12 cellular contexts compared by ENCODE assay signal in the genomic region with DNA sequence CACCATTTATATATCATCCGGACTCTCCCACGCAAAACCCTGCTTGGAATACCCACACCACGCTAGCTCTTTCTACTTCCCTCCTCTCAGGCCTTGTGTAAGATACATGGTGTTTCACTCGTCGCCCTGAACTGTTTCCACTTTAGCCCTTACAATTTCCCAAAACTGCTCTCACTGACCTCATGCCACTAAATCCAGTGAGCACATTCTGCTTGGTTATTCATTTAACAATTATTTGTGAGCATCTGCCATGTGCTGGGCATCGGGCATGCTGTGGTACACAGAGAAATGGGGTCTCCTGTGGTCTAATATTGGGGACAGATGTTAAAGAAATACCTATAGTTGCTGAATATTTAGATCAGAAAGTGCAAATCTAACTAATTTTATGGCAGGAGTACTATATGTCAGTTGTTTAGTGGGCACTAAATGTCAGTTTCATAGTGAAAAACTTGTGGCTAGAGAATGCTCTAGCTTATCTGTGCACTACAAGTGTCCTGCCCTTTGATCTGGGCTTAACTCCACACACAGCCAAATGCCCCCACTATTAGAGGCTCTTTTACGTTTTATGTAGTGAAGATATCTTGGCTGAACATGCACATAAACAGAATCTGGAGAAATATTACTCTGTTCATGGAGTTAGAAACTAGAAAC. TPM values are rescaled to one million over a fixed set of nuclear protein-coding genes. Genes with fewer than 3 reads are reported as not detected.
DNase-seq lines count a peak whose midpoint lies in the region; ATAC-seq and TF ChIP-seq lines count a peak whose summit lies in the region.
"Had no signal": no experiment of that assay in that cellular context is flagged by ENCODE, and none has a peak within 500 bp of the region (broad histone marks: within the 10 kb centered on the region; RNA-seq: fewer than 3 reads in every experiment).

No MANE protein-coding gene starts in this region.

- H3K9me3 ChIP-seq in upper lobe of left lung = no peaks in the 10 kb centered on the region
- H3K9me3 ChIP-seq: HAP-1 had no signal

- peak overlapping the region in 2 of 4 donors; percentile 28 to 38 for H3K4me3 ChIP-seq in upper lobe of left lung
- H3K4me3 ChIP-seq: HAP-1 had no signal

- H3K27ac Mint-ChIP-seq in activated CD4-positive, alpha-beta T cell treated with anti-CD3 and anti-CD28 coated beads for 36 hours = peak overlapping the region; percentile 0

- peaks cover 36% of the 10 kb centered on the region for H3K4me1 Mint-ChIP-seq in activated CD4-positive, alpha-beta T cell treated with anti-CD3 and anti-CD28 coated beads for 36 hours

- no peaks in the 10 kb centered on the region for H3K9me3 Mint-ChIP-seq in activated CD4-positive, alpha-beta T cell treated with anti-CD3 and anti-CD28 coated beads for 36 hours (ENCODE audit: low read depth)

- no peak for DNase-seq in activated CD4-positive, alpha-beta T cell treated with anti-CD3 and anti-CD28 coated beads for 36 hours
- DNase-seq in activated CD4-positive, alpha-beta T cell treated with anti-CD3 and anti-CD28 coated beads, Interleukin-2, amount 50 U/mL, for 4 hours = no peak
- peak; percentile 42 to 67 for DNase-seq in erythroblast (lab: John Stamatoyannopoulos, UW)
- DNase-seq in upper lobe of left lung = no peak
- DNase-seq in iPS-NIHi7 (ENCODE audit: extremely low spot score) = no peak
- DNase-seq: DMS79; SHP77 treated with DMSO at 0.1 percent for 48 hours; stimulated activated naive CD8-positive, alpha-beta T cell treated with anti-CD3 and anti-CD28 coated beads, Interleukin-15, Interleukin-2, amounts not matched to agents 100 U/mL and 50 U/mL, for 24 hours had no signal

- no peak for TF ChIP-seq EP300 in upper lobe of left lung (IDR thresholded peaks at IDR 0.05)

- POLR2A ChIA-PET in activated CD4-positive, alpha-beta T cell treated with anti-CD3 and anti-CD28 coated beads for 36 hours (lab: Charles Lee) = no interaction called here

- peak overlapping the region in 3 of 4 donors; percentile 12 to 54 (median 53) for H3K27ac ChIP-seq in upper lobe of left lung

- intact Hi-C loops in activated CD4-positive, alpha-beta T cell treated with anti-CD3 and anti-CD28 coated beads for 36 hours (cut with DNase I, micrococcal nuclease) = no loop called here

- H3K4me1 ChIP-seq in upper lobe of left lung = peaks cover 17 to 37% (median 27%) of the 10 kb centered on the region in 4 donors

- no peaks in the 10 kb centered on the region for H3K36me3 Mint-ChIP-seq in activated CD4-positive, alpha-beta T cell treated with anti-CD3 and anti-CD28 coated beads for 36 hours (ENCODE audit: low read depth)

- TF ChIP-seq POLR2A in erythroblast (IDR thresholded peaks at IDR 0.05; ENCODE audit: low read length) (no peak), upper lobe of left lung (IDR thresholded peaks at IDR 0.05) (no peak)

- no peaks in the 10 kb centered on the region for H3K27me3 Mint-ChIP-seq in activated CD4-positive, alpha-beta T cell treated with anti-CD3 and anti-CD28 coated beads for 36 hours

- no peaks in the 10 kb centered on the region for H3K27me3 ChIP-seq in upper lobe of left lung

- CTCF ChIA-PET in activated CD4-positive, alpha-beta T cell treated with anti-CD3 and anti-CD28 coated beads for 36 hours (lab: Charles Lee) = interaction anchor here (0.6 to 1.0 kb wide), 2 partner anchors 10 to 40 kb away, joined by 3 read pairs; no protein-coding TSS in a partner anchor

- ATAC-seq in activated CD4-positive, alpha-beta T cell treated with anti-CD3 and anti-CD28 coated beads for 36 hours = no peak
- ATAC-seq in HG03460 (IDR thresholded peaks at IDR 0.05; ENCODE audit: unreplicated experiment) (peak; percentile 42), upper lobe of left lung (ENCODE audit: low FRiP score in 2 of 2) (peak in 1 of 2 donors; percentile 24), GM19452 (IDR thresholded peaks at IDR 0.05; ENCODE audit: unreplicated experiment) (no peak), HG03521 (IDR thresholded peaks at IDR 0.05; ENCODE audit: unreplicated experiment) (no peak)
- ATAC-seq: stimulated activated naive CD8-positive, alpha-beta T cell treated with anti-CD3 and anti-CD28 coated beads, Interleukin-15, Interleukin-2, amounts not matched to agents 100 U/mL and 50 U/mL, for 24 hours had no signal

- no peak for TF ChIP-seq CTCF in upper lobe of left lung (IDR thresholded peaks at IDR 0.05)

- WGBS in upper lobe of left lung, 2 donors = 82 to 86% methylated on average over 7 of the region's 7 CpGs

- H3K36me3 ChIP-seq in upper lobe of left lung = no peaks in the 10 kb centered on the region
- H3K36me3 ChIP-seq: HAP-1 had no signal

- no peak overlapping the region for H3K4me3 Mint-ChIP-seq in activated CD4-positive, alpha-beta T cell treated with anti-CD3 and anti-CD28 coated beads for 36 hours

RNA-seq across cellular contexts. Expression of a gene that starts 41.0 kb away (rescaled TPM):
- 10 to 100 TPM in 1 of 2 experiments, 1 to 10 TPM in 1; 8.2 to 11.6 TPM for total RNA-seq in activated CD4-positive, alpha-beta T cell treated with anti-CD3 and anti-CD28 coated beads for 36 hours
- total RNA-seq in upper lobe of left lung = 10 to 100 TPM; 16.3 to 45.4 (median 29.2) TPM

Comparison
In these comparisons a context has a peak if more than half of its experiments do, and no peak if none do; other contexts are left out.
1. DNase-seq: peak in erythroblast (2 of 2); none in activated CD4-positive, alpha-beta T cell treated with anti-CD3 and anti-CD28 coated beads for 36 hours (single experiment), activated CD4-positive, alpha-beta T cell treated with anti-CD3 and anti-CD28 coated beads, Interleukin-2, amount 50 U/mL, for 4 hours (0 of 2), upper lobe of left lung (0 of 2) and iPS-NIHi7 (single experiment).